Comparison of ENCODE assay signal across 10 cellular contexts in genomic region chr16:81729451-81729850, GRCh38. TPM values are rescaled to one million over a fixed set of nuclear protein-coding genes. Genes with fewer than 3 reads are reported as not detected.
DNase-seq lines count a peak whose midpoint lies in the region; ATAC-seq, FAIRE-seq and TF ChIP-seq lines count a peak whose summit lies in the region.
"Had no signal": no experiment of that assay in that cellular context is flagged by ENCODE, and none has a peak within 500 bp of the region (broad histone marks: within the 10 kb centered on the region; RNA-seq: fewer than 3 reads in every experiment).

No MANE protein-coding gene starts in this region.

- H3K9ac ChIP-seq in HCT116 (ENCODE audit: low read length), result no peak overlapping the region
- H3K9ac ChIP-seq in K562 (ENCODE audit: insufficient read depth in 1 of 2, low read depth in 2 of 2, low read length in 2 of 2), result 0 out of 4 replicates have a peak overlapping the region, but pooled peaks of 1 of the 2 experiments have one; percentile 6

- TF ChIP-seq RAD21 in HCT116 (IDR thresholded peaks at IDR 0.05; ENCODE audit: low read depth) (0 out of 2 replicates have a peak, but pooled peaks have one; percentile 21), K562 (CRISPR knock-in tag; conservative IDR thresholded peaks at IDR 0.05 in 1 of 2, IDR thresholded peaks at IDR 0.05 in 1 of 2) (no peak)

- H3K9me1 ChIP-seq in K562 (ENCODE audit: control insufficient read depth, insufficient read depth, low read length), result no peaks in the 10 kb centered on the region

- no peaks in the 10 kb centered on the region for H3K27me3 Mint-ChIP-seq in CD8-positive, alpha-beta T cell (ENCODE audit: low read depth)
- H3K27me3 Mint-ChIP-seq in natural killer cell (ENCODE audit: low read depth in 2 of 2) (peaks cover 0 to 3% of the 10 kb centered on the region in 2 donors), MCF 10A (ENCODE audit: insufficient read depth, unreplicated experiment) (no peaks in the 10 kb centered on the region)

- no peaks in the 10 kb centered on the region for H3K9me3 ChIP-seq in CD8-positive, alpha-beta T cell (ENCODE audit: low read length)
- H3K9me3 ChIP-seq in HCT116 (ENCODE audit: control insufficient read depth in 1 of 2, insufficient read depth in 1 of 2, low read depth in 1 of 2, low read length in 2 of 2), result no peaks in the 10 kb centered on the region
- H3K9me3 ChIP-seq in K562 (replicated peaks; ENCODE audit: control insufficient read depth, insufficient read depth, low read depth, low read length), result no peaks in the 10 kb centered on the region

- no peak overlapping the region for H3K27ac ChIP-seq in CD8-positive, alpha-beta T cell (ENCODE audit: low read depth, low read length)
- H3K27ac ChIP-seq in HCT116 (ENCODE audit: low read depth, low read length), result peak overlapping the region; percentile 35; the same call in 1 of the 2 replicates
- no peak overlapping the region for H3K27ac ChIP-seq in K562 (ENCODE audit: extremely low read depth, low read depth, low read length)
- H3K27ac ChIP-seq: epithelial cell of prostate had no signal

- H3K27ac Mint-ChIP-seq in CD8-positive, alpha-beta T cell, result peak overlapping the region; percentile 32
- H3K27ac Mint-ChIP-seq in natural killer cell (peak overlapping the region in 1 of 2 donors; percentile 37), MCF 10A (ENCODE audit: low read depth, unreplicated experiment) (no peak overlapping the region)

- 60% methylated on average over 16 of the region's 16 CpGs for WGBS in K562 (ENCODE audit: insufficient coverage, low coverage, missing lambda C conversion rate)

- H3K4me2 ChIP-seq in HCT116 (ENCODE audit: low read length) (peak overlapping the region; percentile 42), K562 (ENCODE audit: insufficient read depth, low read length) (no peak overlapping the region)

- peak overlapping the region; percentile 67 for H3K4me3 Mint-ChIP-seq in CD8-positive, alpha-beta T cell
- H3K4me3 Mint-ChIP-seq in natural killer cell (peak overlapping the region; percentile 71), MCF 10A (ENCODE audit: unreplicated experiment) (no peak overlapping the region)

- ATAC-seq in CD8-positive, alpha-beta T cell, result no peak
- ATAC-seq in HCT116 (peak; percentile 62), K562 (peak; percentile 13), natural killer cell (no peak), HG02938 (IDR thresholded peaks at IDR 0.05; ENCODE audit: unreplicated experiment) (no peak)

- no peaks in the 10 kb centered on the region for H3K36me3 Mint-ChIP-seq in CD8-positive, alpha-beta T cell
- H3K36me3 Mint-ChIP-seq in natural killer cell (no peaks in the 10 kb centered on the region), MCF 10A (ENCODE audit: insufficient read depth, unreplicated experiment) (peaks cover 7% of the 10 kb centered on the region)

- no peak overlapping the region for H3K4me3 ChIP-seq in CD8-positive, alpha-beta T cell (ENCODE audit: low read depth, low read length)
- H3K4me3 ChIP-seq in HCT116 (replicated peaks in 1 of 2; ENCODE audit: low read depth in 1 of 2, low read length in 2 of 2) (no peak overlapping the region), K562 (no peak overlapping the region)

- H3K36me3 ChIP-seq in CD8-positive, alpha-beta T cell (ENCODE audit: insufficient read depth, low read length), result no peaks in the 10 kb centered on the region
- H3K36me3 ChIP-seq in HCT116 (ENCODE audit: control insufficient read depth in 1 of 2, insufficient read depth in 2 of 2, low read length in 2 of 2) (no peaks in the 10 kb centered on the region), K562 (ENCODE audit: control insufficient read depth, insufficient read depth, low read length) (no peaks in the 10 kb centered on the region)

- TF ChIP-seq CTCF in CD8-positive, alpha-beta T cell (IDR thresholded peaks at IDR 0.05), result no peak
- TF ChIP-seq CTCF in HCT116 (IDR thresholded peaks at IDR 0.05 in 2 of 3, conservative IDR thresholded peaks at IDR 0.05 in 1 of 3; ENCODE audit: borderline replicate concordance in 1 of 3, insufficient read depth in 1 of 3, low read depth in 2 of 3, low read length in 2 of 3) (peak; percentile 34 to 89 (median 87); a peak in 5 of 6 replicates), K562 (IDR thresholded peaks at IDR 0.05 in 2 of 3, conservative IDR thresholded peaks at IDR 0.05 in 1 of 3; ENCODE audit: insufficient read depth in 2 of 3, low read depth in 1 of 3, low read length in 3 of 3) (no peak), natural killer cell (IDR thresholded peaks at IDR 0.05) (no peak), MCF 10A (IDR thresholded peaks at IDR 0.05; ENCODE audit: unreplicated experiment) (no peak)

- POLR2A ChIA-PET in CD8-positive, alpha-beta T cell (lab: Charles Lee), result interaction anchor here (0.9 kb wide), 1 partner anchor 13 kb away, joined by 3 read pairs; no protein-coding TSS in a partner anchor
- POLR2A ChIA-PET in HCT116 (lab: Charles Lee), result interaction anchor here (0.6 to 1.8 kb wide), 7 partner anchors 10 to 519 kb away, joined by 3 to 7 read pairs (median 4); no protein-coding TSS in a partner anchor
- POLR2A ChIA-PET in K562 (lab: Yijun Ruan, JAX), result interaction anchor here (0.5 to 1.4 kb wide), 8 partner anchors 12 to 1263 kb away, joined by 3 to 5 read pairs (median 3); no protein-coding TSS in a partner anchor
- POLR2A ChIA-PET in MCF 10A (lab: Yijun Ruan, JAX), result interaction anchor here (0.7 kb wide), 1 partner anchor 1714 kb away, joined by 3 read pairs; no protein-coding TSS in a partner anchor

- intact Hi-C loops in CD8-positive, alpha-beta T cell (cut with DNase I, micrococcal nuclease), result no loop called here
- intact Hi-C loops in HCT116 (cut with micrococcal nuclease) (no loop called here), K562 (cut with micrococcal nuclease) (no loop called here), natural killer cell (cut with micrococcal nuclease) (no loop called here), MCF 10A (cut with micrococcal nuclease) (no loop called here)

- H2AFZ ChIP-seq in HCT116 (ENCODE audit: low read depth, low read length, poor library complexity, severe bottlenecking) (peak overlapping the region; percentile 35), K562 (ENCODE audit: low read depth, low read length) (peak overlapping the region; percentile 28)

- H3K79me2 ChIP-seq in HCT116 (ENCODE audit: insufficient read depth, low read length) (no peaks in the 10 kb centered on the region), K562 (ENCODE audit: control insufficient read depth, insufficient read depth, low read length) (no peaks in the 10 kb centered on the region)

- in situ Hi-C loops in K562 (cut with MboI), result loop anchor here (5.0 to 25.0 kb wide), 3 partner anchors 327 to 1192 kb away; partner anchors contain the start of genes CENPN, CMC2 and DYNLRB2

- H3K4me1 ChIP-seq in CD8-positive, alpha-beta T cell (ENCODE audit: insufficient read depth, low read length), result peaks cover 11% of the 10 kb centered on the region
- H3K4me1 ChIP-seq in HCT116 (ENCODE audit: control insufficient read depth in 1 of 2, insufficient read depth in 2 of 2, low read length in 2 of 2) (peaks cover 18 to 34% of the 10 kb centered on the region in 2 experiments), K562 (replicated peaks in 1 of 2; ENCODE audit: control insufficient read depth in 2 of 2, insufficient read depth in 2 of 2, low read length in 2 of 2) (peaks cover 7 to 14% of the 10 kb centered on the region in 2 experiments; a peak in 3 of 5 replicates)

- DNase-seq in CD8-positive, alpha-beta T cell, result no peak
- peak; percentile 59 for DNase-seq in HCT116 (ENCODE audit: low read depth, low spot score)
- DNase-seq in K562 (ENCODE audit: extremely low read depth in 1 of 4, low spot score in 3 of 4), result no peak
- DNase-seq in natural killer cell, result no peak
- no peak for DNase-seq in GM12891 (ENCODE audit: insufficient read length, low spot score)
- DNase-seq in MCF 10A (ENCODE audit: unreplicated experiment), result no peak
- DNase-seq: amniotic stem cell, Kasumi-1 had no signal

- no peaks in the 10 kb centered on the region for H3K9me3 Mint-ChIP-seq in CD8-positive, alpha-beta T cell
- H3K9me3 Mint-ChIP-seq in natural killer cell (no peaks in the 10 kb centered on the region), MCF 10A (ENCODE audit: unreplicated experiment) (no peaks in the 10 kb centered on the region)

- H3K9me2 ChIP-seq in HCT116 (ENCODE audit: insufficient read depth), result no peaks in the 10 kb centered on the region

- no peak for TF ChIP-seq EP300 in K562 (IDR thresholded peaks at IDR 0.05; ENCODE audit: low read length)

- H4K20me1 ChIP-seq in HCT116 (ENCODE audit: insufficient read depth), result no peaks in the 10 kb centered on the region
- H4K20me1 ChIP-seq in K562 (replicated peaks; ENCODE audit: control insufficient read depth, insufficient read depth, low read length), result no peaks in the 10 kb centered on the region

- peaks cover 13% of the 10 kb centered on the region for H3K4me1 Mint-ChIP-seq in CD8-positive, alpha-beta T cell (ENCODE audit: low read depth)
- peaks cover 15 to 18% of the 10 kb centered on the region in 2 donors for H3K4me1 Mint-ChIP-seq in natural killer cell
- H3K4me1 Mint-ChIP-seq in MCF 10A (ENCODE audit: insufficient read depth, unreplicated experiment), result peaks cover 5% of the 10 kb centered on the region

- CTCF ChIA-PET in CD8-positive, alpha-beta T cell (lab: Charles Lee), result interaction anchor here (0.6 to 1.9 kb wide), 20 partner anchors 10 to 468 kb away, joined by 3 to 15 read pairs (median 4); no protein-coding TSS in a partner anchor
- CTCF ChIA-PET in HCT116 (lab: Charles Lee), result interaction anchor here (0.7 to 2.0 kb wide), 23 partner anchors 10 to 805 kb away, joined by 3 to 15 read pairs (median 4); partner anchors contain the start of genes BCO1 and GAN
- CTCF ChIA-PET in K562 (lab: Yijun Ruan, JAX; ENCODE audit: low intra/inter-chr PET ratio), result interaction anchor here (1.1 kb wide), 1 partner anchor 326 kb away, joined by 3 read pairs; no protein-coding TSS in a partner anchor
- CTCF ChIA-PET in MCF 10A (lab: Yijun Ruan, JAX), result interaction anchor here (0.6 to 2.8 kb wide), 23 partner anchors 9 to 702 kb away, joined by 3 to 9 read pairs (median 3); no protein-coding TSS in a partner anchor

- BruUV-seq in HCT116 (replicated peaks; lab: Mats Ljungman, UMichigan) (no TSS peak), K562 (replicated peaks; lab: Mats Ljungman, UMichigan) (no TSS peak), MCF 10A (replicated peaks; lab: Mats Ljungman, UMichigan) (no TSS peak)

- RAD21 ChIA-PET in HCT116 (lab: Charles Lee; ENCODE audit: low non-redundant PET in 1 of 2, low total read pairs in 2 of 2, uncharacterized antibody in 2 of 2, unreplicated experiment in 2 of 2), result interaction anchor here (0.7 to 0.9 kb wide), 3 partner anchors 24 to 324 kb away, joined by 4 to 10 read pairs (median 6); no protein-coding TSS in a partner anchor

- H3K27me3 ChIP-seq in CD8-positive, alpha-beta T cell (ENCODE audit: insufficient read depth, low read length), result no peaks in the 10 kb centered on the region
- H3K27me3 ChIP-seq in HCT116 (ENCODE audit: insufficient read depth, low read length), result no peaks in the 10 kb centered on the region
- H3K27me3 ChIP-seq in K562 (ENCODE audit: control insufficient read depth in 2 of 2, insufficient read depth in 2 of 2, low read length in 2 of 2), result peaks cover 8 to 22% of the 10 kb centered on the region in 2 experiments; a peak in 4 of 5 replicates

- FAIRE-seq in K562 (lab: Jason Lieb, UNC) (no peak), GM12891 (lab: Jason Lieb, UNC) (no peak)

- TF ChIP-seq POLR2A in HCT116 (IDR thresholded peaks at IDR 0.05; ENCODE audit: borderline replicate concordance, extremely low read depth, insufficient read depth, insufficient read length) (no peak), K562 (conservative IDR thresholded peaks at IDR 0.05) (no peak), GM12891 (IDR thresholded peaks at IDR 0.05; ENCODE audit: low read depth, low read length) (no peak)

RNA-seq across cellular contexts. Expression of gene PLCG2, which starts 49.6 kb away (rescaled TPM):
- total RNA-seq in CD8-positive, alpha-beta T cell, result 10 to 100 TPM in 1 of 2 experiments, 1 to 10 TPM in 1; 7.6 to 10.2 TPM
- total RNA-seq in HCT116 (2021; ENCODE audit: unreplicated experiment) (31.2 TPM), K562 (2014; rRNA removed) (1.7 and 4.0 TPM in 2 replicates), K562 (2014; rRNA removed; fragmentation: Illumina TruSeq; extraction: Trizol) (2.7 and 3.3 TPM in 2 replicates), K562 (2015; rRNA removed; fragmentation: Illumina TruSeq; extraction: Trizol) (3.9 and 4.0 TPM in 2 replicates), K562 (2021) (7.1 and 8.6 TPM in 2 replicates), natural killer cell (100 to 1,000 TPM; 250 to 298 (median 285) TPM), MCF 10A (2022) (5.2 and 6.0 TPM in 2 replicates)
- 19.8 and 21.8 TPM in 2 replicates for polyA plus RNA-seq in HCT116 (2012)
- 18.9 and 24.9 TPM in 2 replicates for total RNA-seq in K562 (2011; cell fraction: chromatin; rRNA removed; ENCODE audit: low replicate concordance)
- total RNA-seq in K562 (2011; cell fraction: nucleolus; rRNA removed), result 10.9 and 11.8 TPM in 2 replicates
- total RNA-seq in K562 (2011; cell fraction: nucleoplasm; rRNA removed), result 12.5 and 14.6 TPM in 2 replicates
- polyA plus RNA-seq in K562 (2011; rRNA removed) (4.2 and 7.9 TPM in 2 replicates), K562 (2014; fragmentation: Illumina TruSeq; extraction: Trizol) (2.6 and 3.1 TPM in 2 replicates), K562 (2014; fragmentation: Nextera tagmentation; extraction: Ambion mirVana) (1 to 10 TPM in 1 of 2 experiments, under 1 TPM in 1; 0.94 to 1.0 TPM), K562 (2014; rRNA removed) (1.9 TPM in 2 replicates)
- polyA plus RNA-seq in K562 (2011; cell fraction: cytosol; rRNA removed), result 3.7 and 4.9 TPM in 2 replicates
- polyA plus RNA-seq in K562 (2011; cell fraction: nucleus; rRNA removed), result 15.0 and 22.1 TPM in 2 replicates
- polyA plus RNA-seq in K562 (2012), result 3.7 and 12.8 TPM in 2 replicates
- 9.3 and 12.6 TPM in 2 replicates for polyA minus RNA-seq in K562 (2011; rRNA and poly(A)+ RNA removed)
- 8.3 and 9.6 TPM in 2 replicates for polyA minus RNA-seq in K562 (2011; cell fraction: cytosol; rRNA and poly(A)+ RNA removed)
- polyA minus RNA-seq in K562 (2011; cell fraction: nucleus; rRNA and poly(A)+ RNA removed), result 11.0 and 21.5 TPM in 2 replicates
- 139 TPM for polyA plus RNA-seq in GM12891 (2012; ENCODE audit: low read depth, missing spikeins)

Comparison
In these comparisons a context has a peak if more than half of its experiments do, and no peak if none do; other contexts are left out.
1. ATAC-seq: peak in HCT116 (single experiment) and K562 (single experiment); none in CD8-positive, alpha-beta T cell (single experiment), natural killer cell (0 of 3) and HG02938 (single experiment).
2. CTCF ChIP-seq: peak in HCT116 (3 of 3); none in CD8-positive, alpha-beta T cell (single experiment), K562 (0 of 3), natural killer cell (single experiment) and MCF 10A (single experiment).